In genomic region chr15:51077565-51078153, GRCh38 we compare ENCODE assay signal across 8 cellular contexts. TPM values are rescaled to one million over a fixed set of nuclear protein-coding genes. Genes with fewer than 3 reads are reported as not detected.
DNase-seq lines count a peak whose midpoint lies in the region; ATAC-seq and TF ChIP-seq lines count a peak whose summit lies in the region.

No MANE protein-coding gene starts in this region.

- H3K4me1 ChIP-seq in CD4-positive, alpha-beta memory T cell (ENCODE audit: insufficient read depth, low read length) = peaks cover 5% of the 10 kb centered on the region
- H3K4me1 ChIP-seq in endodermal cell (ENCODE audit: control insufficient read depth, insufficient read depth, low read length) (no peaks in the 10 kb centered on the region), stomach smooth muscle (ENCODE audit: control insufficient read depth, insufficient read depth, low read length) (peaks cover 16% of the 10 kb centered on the region)

- WGBS in endodermal cell (ENCODE audit: insufficient coverage in 1 of 2, insufficient read length in 1 of 2), 2 experiments = 91% methylated on average over 17 to 19 of the region's 19 CpGs

- TF ChIP-seq CTCF in endodermal cell (conservative IDR thresholded peaks at IDR 0.05) (no peak), nephron progenitor cell (IDR thresholded peaks at IDR 0.05) (no peak)

- DNase-seq in CD4-positive, alpha-beta memory T cell = peak in 4 of 5 donors; percentile 16 to 38 (median 27)
- DNase-seq in endodermal cell (peak; percentile 93), nephron progenitor cell (peak; percentile 50), GOT3 (lab: John Stamatoyannopoulos, UW) (no peak)

- peaks cover 0 to 3% (median 0%) of the 10 kb centered on the region in 8 donors for H3K9me3 Mint-ChIP-seq in CD4-positive, alpha-beta memory T cell
- H3K9me3 Mint-ChIP-seq in endodermal cell (no peaks in the 10 kb centered on the region), nephron progenitor cell (no peaks in the 10 kb centered on the region)

- H3K27me3 Mint-ChIP-seq in CD4-positive, alpha-beta memory T cell = peaks cover 8 to 16% of the 10 kb centered on the region in 2 donors
- H3K27me3 Mint-ChIP-seq in endodermal cell (ENCODE audit: insufficient read depth) = peaks cover 30% of the 10 kb centered on the region
- peaks cover 16% of the 10 kb centered on the region for H3K27me3 Mint-ChIP-seq in nephron progenitor cell (ENCODE audit: low read depth, poor library complexity)

- peaks cover 1 to 6% (median 5%) of the 10 kb centered on the region in 4 donors for H3K4me1 Mint-ChIP-seq in CD4-positive, alpha-beta memory T cell
- H3K4me1 Mint-ChIP-seq in endodermal cell (peaks cover 4% of the 10 kb centered on the region), nephron progenitor cell (no peaks in the 10 kb centered on the region)

- H3K9me3 ChIP-seq in CD4-positive, alpha-beta memory T cell (ENCODE audit: control insufficient read depth in 1 of 2, low read length in 2 of 2) = no peaks in the 10 kb centered on the region
- H3K9me3 ChIP-seq in endodermal cell (ENCODE audit: control insufficient read depth, low read length) (no peaks in the 10 kb centered on the region), stomach smooth muscle (ENCODE audit: control insufficient read depth in 2 of 2, low read length in 2 of 2) (no peaks in the 10 kb centered on the region)

- no peak overlapping the region for H3K27ac ChIP-seq in CD4-positive, alpha-beta memory T cell (ENCODE audit: low read depth, low read length)
- no peak overlapping the region for H3K27ac ChIP-seq in endodermal cell (ENCODE audit: low read depth, low read length)
- peak overlapping the region; percentile 64 for H3K27ac ChIP-seq in stomach smooth muscle (ENCODE audit: low read length)

- H3K9ac ChIP-seq in endodermal cell (ENCODE audit: extremely low read depth, low read length, poor library complexity, severe bottlenecking) = no peak overlapping the region
- H3K9ac ChIP-seq in stomach smooth muscle (ENCODE audit: low read length in 2 of 2) = peak overlapping the region; percentile 49 to 51

- CTCF ChIA-PET in CD4-positive, alpha-beta memory T cell (lab: Charles Lee; ENCODE audit: partially characterized antibody) = no interaction called here

- no peaks in the 10 kb centered on the region for H3K27me3 ChIP-seq in CD4-positive, alpha-beta memory T cell (ENCODE audit: insufficient read depth, low read length)
- H3K27me3 ChIP-seq in endodermal cell (ENCODE audit: control insufficient read depth, insufficient read depth, low read length, poor library complexity, severe bottlenecking) (peaks cover 10% of the 10 kb centered on the region), stomach smooth muscle (ENCODE audit: control insufficient read depth in 1 of 2, insufficient read depth in 2 of 2, low read length in 2 of 2) (no peaks in the 10 kb centered on the region)

- POLR2A ChIA-PET in CD4-positive, alpha-beta memory T cell (lab: Charles Lee; ENCODE audit: partially characterized antibody) = no interaction called here

- no peak overlapping the region for H3K4me3 ChIP-seq in CD4-positive, alpha-beta memory T cell (ENCODE audit: low read length in 2 of 2)
- H3K4me3 ChIP-seq in endodermal cell (ENCODE audit: low read length) = no peak overlapping the region
- peak overlapping the region; percentile 21 to 67 for H3K4me3 ChIP-seq in stomach smooth muscle (ENCODE audit: low read length in 2 of 2)

- H3K4me3 Mint-ChIP-seq in CD4-positive, alpha-beta memory T cell = peak overlapping the region in 6 of 8 donors; percentile 18 to 57 (median 42)
- peak overlapping the region; percentile 59 for H3K4me3 Mint-ChIP-seq in endodermal cell
- no peak overlapping the region for H3K4me3 Mint-ChIP-seq in nephron progenitor cell

- H3K27ac Mint-ChIP-seq in CD4-positive, alpha-beta memory T cell = peak overlapping the region in 2 of 7 donors; percentile 12 to 68
- H3K27ac Mint-ChIP-seq in endodermal cell (peak overlapping the region; percentile 83), nephron progenitor cell (no peak overlapping the region)

- no peaks in the 10 kb centered on the region for H3K36me3 Mint-ChIP-seq in CD4-positive, alpha-beta memory T cell
- H3K36me3 Mint-ChIP-seq in endodermal cell (ENCODE audit: low read depth) (no peaks in the 10 kb centered on the region), nephron progenitor cell (ENCODE audit: low read depth) (no peaks in the 10 kb centered on the region)

- ATAC-seq in HG02938 (IDR thresholded peaks at IDR 0.05; ENCODE audit: unreplicated experiment) (peak; percentile 61), GM21526 (IDR thresholded peaks at IDR 0.05; ENCODE audit: low FRiP score, unreplicated experiment) (no peak)
- ATAC-seq in activated CD4-positive, CD25-positive, alpha-beta regulatory T cell treated with anti-CD3 and anti-CD28 coated beads, Interleukin-2, amount 50 U/mL, for 24 hours = peak; percentile 36 to 63

- intact Hi-C loops in CD4-positive, alpha-beta memory T cell (cut with micrococcal nuclease) = no loop called here

- no peaks in the 10 kb centered on the region for H3K36me3 ChIP-seq in CD4-positive, alpha-beta memory T cell (ENCODE audit: insufficient read depth, low read length)
- H3K36me3 ChIP-seq in endodermal cell (ENCODE audit: control insufficient read depth, insufficient read depth, low read length) (no peaks in the 10 kb centered on the region), stomach smooth muscle (ENCODE audit: control insufficient read depth in 2 of 2, insufficient read depth in 2 of 2, low read length in 2 of 2) (no peaks in the 10 kb centered on the region)

RNA-seq across cellular contexts. Expression of gene TNFAIP8L3, which starts 17.0 kb away (rescaled TPM):
- total RNA-seq in CD4-positive, alpha-beta memory T cell = not detected
- not detected for polyA plus RNA-seq in CD4-positive, alpha-beta memory T cell
- total RNA-seq in endodermal cell = under 1 TPM in 1 of 2 donors, not detected in 1; 0.31 TPM
- not detected for polyA plus RNA-seq in endodermal cell (2013, experiment 1 of 2)
- polyA plus RNA-seq in endodermal cell (2013, experiment 2 of 2) = not detected

Comparison
In these comparisons a context has a peak if more than half of its experiments do, and no peak if none do; other contexts are left out.
1. H3K4me3 ChIP-seq: peak in stomach smooth muscle (2 of 2); none in CD4-positive, alpha-beta memory T cell (0 of 2) and endodermal cell (single experiment).